In the genomic region with DNA sequence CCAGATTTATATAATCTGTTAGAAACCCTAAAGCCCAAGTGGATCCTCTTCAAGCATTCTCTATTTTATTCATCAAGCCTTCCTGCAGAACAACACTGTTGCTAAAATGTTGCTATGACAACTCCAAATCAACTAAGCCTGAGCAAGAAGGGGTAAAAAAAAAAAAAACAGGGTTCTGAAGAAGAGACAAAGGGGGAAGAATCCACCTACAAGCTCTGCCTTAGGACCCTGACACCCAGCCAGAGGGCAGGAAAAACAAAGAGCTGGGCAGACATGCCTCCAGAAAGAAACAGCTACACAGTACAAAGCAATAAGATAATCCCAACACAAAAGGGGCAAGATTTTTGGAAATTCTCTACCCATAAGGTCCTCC, we compare ENCODE assay signal across 9 cellular contexts. TPM values are rescaled to one million over a fixed set of nuclear protein-coding genes. Genes with fewer than 3 reads are reported as not detected.
A peak's percentile ranks its signal among the peaks of the same experiment; 100 is the strongest.
DNase-seq lines count a peak whose midpoint lies in the region; ATAC-seq and TF ChIP-seq lines count a peak whose summit lies in the region.
"Had no signal": no experiment of that assay in that cellular context is flagged by ENCODE, and none has a peak within 500 bp of the region (broad histone marks: within the 10 kb centered on the region; RNA-seq: fewer than 3 reads in every experiment).

No MANE protein-coding gene starts in this region.

- CTCF ChIA-PET in GM10248 (lab: Yijun Ruan, JAX) = interaction anchor here (1.1 to 4.4 kb wide), 7 partner anchors 8 to 96 kb away, joined by 3 to 34 read pairs (median 4); partner anchors contain the start of genes ARHGAP30, F11R and KLHDC9

- H3K9me3 ChIP-seq in SJSA1 (replicated peaks) = no peaks in the 10 kb centered on the region

- no peaks in the 10 kb centered on the region for H3K27me3 ChIP-seq in GM06990 (replicated peaks; ENCODE audit: control insufficient read depth, insufficient read depth, low read length)
- no peaks in the 10 kb centered on the region for H3K27me3 ChIP-seq in SJSA1 (replicated peaks)
- H3K27me3 ChIP-seq in rectal smooth muscle tissue (ENCODE audit: control insufficient read depth, insufficient read depth, low read length) = no peaks in the 10 kb centered on the region

- H3K27ac ChIP-seq in SJSA1 (peak overlapping the region; percentile 93), rectal smooth muscle tissue (ENCODE audit: low read depth, low read length) (peak overlapping the region; percentile 95)

- H3K9ac ChIP-seq in rectal smooth muscle tissue (ENCODE audit: low read length) = peak overlapping the region; percentile 39

- H3K4me3 ChIP-seq in GM06990 (replicated peaks; ENCODE audit: low read depth, low read length) (peak overlapping the region; percentile 93), SJSA1 (peak overlapping the region; percentile 63), rectal smooth muscle tissue (ENCODE audit: low read length) (peak overlapping the region; percentile 99)

- no peak for TF ChIP-seq CTCF in GM06990 (IDR thresholded peaks at IDR 0.05; ENCODE audit: insufficient read depth, low read length, poor library complexity, severe bottlenecking)
- TF ChIP-seq CTCF in GM10248 (IDR thresholded peaks at IDR 0.05; ENCODE audit: control extremely low read depth, extremely low read depth, low read depth, missing control alignments) = no peak

- POLR2A ChIA-PET in GM10248 (lab: Yijun Ruan, JAX) = interaction anchor here (0.6 to 2.9 kb wide), 3 partner anchors 23 to 60 kb away, joined by 3 to 13 read pairs (median 3); partner anchors contain the start of gene F11R

- H3K36me3 ChIP-seq in GM06990 (ENCODE audit: control insufficient read depth, insufficient read depth, low read length) (peaks cover 39% of the 10 kb centered on the region), SJSA1 (peaks cover 46% of the 10 kb centered on the region), rectal smooth muscle tissue (ENCODE audit: control insufficient read depth, insufficient read depth, low read length) (peaks cover 27% of the 10 kb centered on the region)

- DNase-seq in GM06990 (ENCODE audit: extremely low read depth, insufficient read length) (no peak), SJSA1 (ENCODE audit: low read depth in 1 of 2, low spot score in 2 of 2) (no peak), fibroblast of peridontal ligament (ENCODE audit: extremely low read depth) (peak; percentile 42), NCI-H146 treated with DMSO at 0.1 percent for 48 hours (lab: John Stamatoyannopoulos, UW; ENCODE audit: unreplicated experiment) (no peak), superior temporal gyrus (ENCODE audit: extremely low spot score) (no peak), GM10248 (ENCODE audit: extremely low spot score) (no peak)

- peaks cover 6% of the 10 kb centered on the region for H3K4me1 ChIP-seq in SJSA1 (replicated peaks)
- H3K4me1 ChIP-seq in rectal smooth muscle tissue (ENCODE audit: control insufficient read depth, insufficient read depth, low read length) = peaks cover 9% of the 10 kb centered on the region

- no peak for ATAC-seq in HG03097 (IDR thresholded peaks at IDR 0.05; ENCODE audit: low FRiP score, unreplicated experiment)

RNA-seq across cellular contexts. Expression of gene USF1, which starts 1.3 kb away (rescaled TPM):
- total RNA-seq in SJSA1 (2014; rRNA removed; shearing (Covaris generic)) = 63.2 and 68.1 TPM in 2 replicates

RNA-seq across cellular contexts. Expression of gene TSTD1, which starts 5.8 kb away (rescaled TPM):
- total RNA-seq in SJSA1 (2014; rRNA removed; shearing (Covaris generic)) = 3.1 TPM in 1 of 2 replicates, not detected in the other

RNA-seq across cellular contexts. Expression of gene F11R, which starts 23.6 kb away (rescaled TPM):
- total RNA-seq in SJSA1 (2014; rRNA removed; shearing (Covaris generic)) = 3.2 and 4.5 TPM in 2 replicates

RNA-seq across cellular contexts. Expression of gene ARHGAP30, which starts 25.2 kb away (rescaled TPM):
- total RNA-seq in SJSA1 (2014; rRNA removed; shearing (Covaris generic)) = not detected in 2 replicates
- total RNA-seq: myocyte had no signal

RNA-seq across cellular contexts. Expression of gene NECTIN4, which starts 44.8 kb away (rescaled TPM):
- 0.21 TPM in 1 of 2 replicates, not detected in the other for total RNA-seq in SJSA1 (2014; rRNA removed; shearing (Covaris generic))
